1 cellular context compared by ENCODE assay signal in the genomic region with DNA sequence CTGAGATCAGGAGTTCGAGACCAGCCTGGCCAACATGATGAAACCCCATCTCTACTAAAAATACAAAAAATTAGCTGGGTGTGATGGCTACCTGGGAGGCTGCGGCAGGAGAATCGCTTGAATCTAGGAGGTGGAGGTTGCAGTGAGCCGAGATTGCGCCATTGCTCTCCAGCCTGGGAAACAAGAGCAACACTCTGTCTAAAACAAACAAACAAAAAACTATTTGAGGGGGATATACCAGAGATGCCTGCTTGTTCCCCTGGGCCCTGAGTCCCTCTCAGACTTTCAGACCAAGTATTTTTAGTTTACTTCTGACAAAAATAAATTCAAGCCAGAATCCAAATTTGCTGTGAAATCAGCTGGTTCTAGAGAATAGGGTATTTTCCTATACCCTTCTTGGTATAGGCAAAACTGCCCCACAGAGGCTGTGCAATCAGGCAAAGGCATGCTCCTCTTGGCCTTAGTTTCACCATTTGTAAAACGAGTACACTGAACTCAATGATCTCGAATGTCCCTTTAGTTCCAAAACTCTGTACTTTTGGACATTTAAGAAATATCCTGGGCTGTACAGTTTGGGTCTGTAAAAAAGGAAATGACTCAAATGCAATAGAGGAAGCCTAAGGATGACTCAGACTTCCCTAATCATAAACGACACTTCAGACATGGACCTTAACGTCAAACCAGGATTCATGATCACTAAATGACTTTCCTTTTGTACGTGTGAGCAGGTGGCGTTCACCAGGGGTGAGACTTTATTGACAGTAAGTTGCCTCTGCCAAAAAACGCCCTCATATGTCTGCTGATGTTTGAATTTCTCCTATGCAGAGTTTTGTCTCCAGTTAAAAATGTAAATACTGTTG.
TF ChIP-seq lines count a peak whose summit lies in the region.

No MANE protein-coding gene starts in this region.

TF ChIP-seq in HEK293, 187 proteins besides CTCF, POLR2A, EP300 and RAD21 (continued from another document):
- 0 out of 2 replicates have a peak, but pooled peaks have one; percentile 15 for TF ChIP-seq ZNF518A (tag by site-specific recombination; conservative IDR thresholded peaks at IDR 0.05; ENCODE audit: low read depth)
- TF ChIP-seq ZNF76 (tag by site-specific recombination; IDR thresholded peaks at IDR 0.05; ENCODE audit: borderline replicate concordance, low read depth) = no peak
- TF ChIP-seq, protein P1, sequence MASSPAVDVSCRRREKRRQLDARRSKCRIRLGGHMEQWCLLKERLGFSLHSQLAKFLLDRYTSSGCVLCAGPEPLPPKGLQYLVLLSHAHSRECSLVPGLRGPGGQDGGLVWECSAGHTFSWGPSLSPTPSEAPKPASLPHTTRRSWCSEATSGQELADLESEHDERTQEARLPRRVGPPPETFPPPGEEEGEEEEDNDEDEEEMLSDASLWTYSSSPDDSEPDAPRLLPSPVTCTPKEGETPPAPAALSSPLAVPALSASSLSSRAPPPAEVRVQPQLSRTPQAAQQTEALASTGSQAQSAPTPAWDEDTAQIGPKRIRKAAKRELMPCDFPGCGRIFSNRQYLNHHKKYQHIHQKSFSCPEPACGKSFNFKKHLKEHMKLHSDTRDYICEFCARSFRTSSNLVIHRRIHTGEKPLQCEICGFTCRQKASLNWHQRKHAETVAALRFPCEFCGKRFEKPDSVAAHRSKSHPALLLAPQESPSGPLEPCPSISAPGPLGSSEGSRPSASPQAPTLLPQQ (tag by site-specific recombination; IDR thresholded peaks at IDR 0.05) = 0 out of 2 replicates have a peak, but pooled peaks have one; percentile 28
- no peak for TF ChIP-seq ZNF513 (tag by site-specific recombination; IDR thresholded peaks at IDR 0.05)
- 0 out of 2 replicates have a peak, but pooled peaks have one; percentile 18 for TF ChIP-seq KLF10 (tag by site-specific recombination; IDR thresholded peaks at IDR 0.05)
- TF ChIP-seq ZFP69B (tag by site-specific recombination; IDR thresholded peaks at IDR 0.05) = 0 out of 2 replicates have a peak, but pooled peaks have one; percentile 14
- no peak for TF ChIP-seq OVOL3 (tag by site-specific recombination; IDR thresholded peaks at IDR 0.05)
- TF ChIP-seq ZBTB17 (tag by site-specific recombination; IDR thresholded peaks at IDR 0.05) = peak; percentile 39
- TF ChIP-seq, protein P2, sequence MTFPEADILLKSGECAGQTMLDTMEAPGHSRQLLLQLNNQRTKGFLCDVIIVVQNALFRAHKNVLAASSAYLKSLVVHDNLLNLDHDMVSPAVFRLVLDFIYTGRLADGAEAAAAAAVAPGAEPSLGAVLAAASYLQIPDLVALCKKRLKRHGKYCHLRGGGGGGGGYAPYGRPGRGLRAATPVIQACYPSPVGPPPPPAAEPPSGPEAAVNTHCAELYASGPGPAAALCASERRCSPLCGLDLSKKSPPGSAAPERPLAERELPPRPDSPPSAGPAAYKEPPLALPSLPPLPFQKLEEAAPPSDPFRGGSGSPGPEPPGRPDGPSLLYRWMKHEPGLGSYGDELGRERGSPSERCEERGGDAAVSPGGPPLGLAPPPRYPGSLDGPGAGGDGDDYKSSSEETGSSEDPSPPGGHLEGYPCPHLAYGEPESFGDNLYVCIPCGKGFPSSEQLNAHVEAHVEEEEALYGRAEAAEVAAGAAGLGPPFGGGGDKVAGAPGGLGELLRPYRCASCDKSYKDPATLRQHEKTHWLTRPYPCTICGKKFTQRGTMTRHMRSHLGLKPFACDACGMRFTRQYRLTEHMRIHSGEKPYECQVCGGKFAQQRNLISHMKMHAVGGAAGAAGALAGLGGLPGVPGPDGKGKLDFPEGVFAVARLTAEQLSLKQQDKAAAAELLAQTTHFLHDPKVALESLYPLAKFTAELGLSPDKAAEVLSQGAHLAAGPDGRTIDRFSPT (tag by site-specific recombination; IDR thresholded peaks at IDR 0.05) = peak; percentile 83
- TF ChIP-seq ZNF366 (tag by site-specific recombination; conservative IDR thresholded peaks at IDR 0.05) = peak; percentile 76
- TF ChIP-seq, protein P3, sequence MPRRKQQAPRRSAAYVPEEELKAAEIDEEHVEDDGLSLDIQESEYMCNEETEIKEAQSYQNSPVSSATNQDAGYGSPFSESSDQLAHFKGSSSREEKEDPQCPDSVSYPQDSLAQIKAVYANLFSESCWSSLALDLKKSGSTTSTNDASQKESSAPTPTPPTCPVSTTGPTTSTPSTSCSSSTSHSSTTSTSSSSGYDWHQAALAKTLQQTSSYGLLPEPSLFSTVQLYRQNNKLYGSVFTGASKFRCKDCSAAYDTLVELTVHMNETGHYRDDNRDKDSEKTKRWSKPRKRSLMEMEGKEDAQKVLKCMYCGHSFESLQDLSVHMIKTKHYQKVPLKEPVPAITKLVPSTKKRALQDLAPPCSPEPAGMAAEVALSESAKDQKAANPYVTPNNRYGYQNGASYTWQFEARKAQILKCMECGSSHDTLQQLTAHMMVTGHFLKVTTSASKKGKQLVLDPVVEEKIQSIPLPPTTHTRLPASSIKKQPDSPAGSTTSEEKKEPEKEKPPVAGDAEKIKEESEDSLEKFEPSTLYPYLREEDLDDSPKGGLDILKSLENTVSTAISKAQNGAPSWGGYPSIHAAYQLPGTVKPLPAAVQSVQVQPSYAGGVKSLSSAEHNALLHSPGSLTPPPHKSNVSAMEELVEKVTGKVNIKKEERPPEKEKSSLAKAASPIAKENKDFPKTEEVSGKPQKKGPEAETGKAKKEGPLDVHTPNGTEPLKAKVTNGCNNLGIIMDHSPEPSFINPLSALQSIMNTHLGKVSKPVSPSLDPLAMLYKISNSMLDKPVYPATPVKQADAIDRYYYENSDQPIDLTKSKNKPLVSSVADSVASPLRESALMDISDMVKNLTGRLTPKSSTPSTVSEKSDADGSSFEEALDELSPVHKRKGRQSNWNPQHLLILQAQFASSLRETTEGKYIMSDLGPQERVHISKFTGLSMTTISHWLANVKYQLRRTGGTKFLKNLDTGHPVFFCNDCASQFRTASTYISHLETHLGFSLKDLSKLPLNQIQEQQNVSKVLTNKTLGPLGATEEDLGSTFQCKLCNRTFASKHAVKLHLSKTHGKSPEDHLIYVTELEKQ (tag by site-specific recombination; IDR thresholded peaks at IDR 0.05; ENCODE audit: borderline replicate concordance) = peak; percentile 61; the same call in 1 of the 2 replicates
- TF ChIP-seq BCL11B (tag by site-specific recombination; IDR thresholded peaks at IDR 0.05; ENCODE audit: low read depth) = no peak
- TF ChIP-seq PRDM1 (tag by site-specific recombination; IDR thresholded peaks at IDR 0.05) = peak; percentile 59
- 0 out of 2 replicates have a peak, but pooled peaks have one; percentile 31 for TF ChIP-seq ZSCAN23 (tag by site-specific recombination; IDR thresholded peaks at IDR 0.05)
- peak; percentile 75 for TF ChIP-seq SP7 (tag by site-specific recombination; IDR thresholded peaks at IDR 0.05)
- TF ChIP-seq ZXDB (tag by site-specific recombination; IDR thresholded peaks at IDR 0.05) = 0 out of 2 replicates have a peak, but pooled peaks have one; percentile 40
- peak; percentile 73 for TF ChIP-seq ZEB2 (tag by site-specific recombination; IDR thresholded peaks at IDR 0.05)
- TF ChIP-seq, protein P4, sequence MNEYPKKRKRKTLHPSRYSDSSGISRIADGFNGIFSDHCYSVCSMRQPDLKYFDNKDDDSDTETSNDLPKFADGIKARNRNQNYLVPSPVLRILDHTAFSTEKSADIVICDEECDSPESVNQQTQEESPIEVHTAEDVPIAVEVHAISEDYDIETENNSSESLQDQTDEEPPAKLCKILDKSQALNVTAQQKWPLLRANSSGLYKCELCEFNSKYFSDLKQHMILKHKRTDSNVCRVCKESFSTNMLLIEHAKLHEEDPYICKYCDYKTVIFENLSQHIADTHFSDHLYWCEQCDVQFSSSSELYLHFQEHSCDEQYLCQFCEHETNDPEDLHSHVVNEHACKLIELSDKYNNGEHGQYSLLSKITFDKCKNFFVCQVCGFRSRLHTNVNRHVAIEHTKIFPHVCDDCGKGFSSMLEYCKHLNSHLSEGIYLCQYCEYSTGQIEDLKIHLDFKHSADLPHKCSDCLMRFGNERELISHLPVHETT (tag by site-specific recombination; IDR thresholded peaks at IDR 0.05) = peak; percentile 57; the same call in 1 of the 2 replicates
- TF ChIP-seq KLF17 (tag by site-specific recombination; IDR thresholded peaks at IDR 0.05) = peak; percentile 77
- TF ChIP-seq ZNF10 (tag by site-specific recombination; IDR thresholded peaks at IDR 0.05) = peak; percentile 65; the same call in 1 of the 2 replicates
- TF ChIP-seq ZNF335 (tag by site-specific recombination; conservative IDR thresholded peaks at IDR 0.05) = 0 out of 2 replicates have a peak, but pooled peaks have one; percentile 16
- peak; percentile 44; the same call in 1 of the 2 replicates for TF ChIP-seq OSR2 (tag by site-specific recombination; IDR thresholded peaks at IDR 0.05)
- no peak for TF ChIP-seq ZNF174 (tag by site-specific recombination; IDR thresholded peaks at IDR 0.05)
- TF ChIP-seq ZBTB1 (tag by site-specific recombination; IDR thresholded peaks at IDR 0.05) = 0 out of 2 replicates have a peak, but pooled peaks have one; percentile 17
- no peak for TF ChIP-seq FEZF1 (tag by site-specific recombination; IDR thresholded peaks at IDR 0.05)
- TF ChIP-seq KLF8 (tag by site-specific recombination; IDR thresholded peaks at IDR 0.05) = peak; percentile 52; the same call in 1 of the 2 replicates
